3 cellular contexts compared by ENCODE assay signal in the genomic region with DNA sequence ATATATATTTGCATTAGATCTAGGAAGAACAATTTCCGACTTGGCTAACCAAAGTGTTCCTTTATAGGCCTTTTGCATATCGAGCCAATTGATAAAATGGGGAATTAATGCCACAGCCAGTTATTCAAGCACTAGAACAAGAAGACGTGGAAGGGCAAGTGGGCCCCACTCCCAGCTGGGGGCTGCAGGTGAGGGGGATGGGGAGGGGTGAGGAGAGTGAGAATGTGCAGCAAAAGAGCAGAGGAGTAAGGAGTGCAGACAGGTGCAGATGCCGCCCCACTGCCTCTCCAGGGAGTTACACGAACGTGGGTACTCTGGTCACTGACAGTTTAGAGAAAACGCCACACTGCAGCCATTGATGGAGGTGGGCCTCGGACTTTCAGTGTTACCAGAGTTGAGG.
A peak's percentile ranks its signal among the peaks of the same experiment; 100 is the strongest.
TF ChIP-seq lines count a peak whose summit lies in the region.

No MANE protein-coding gene starts in this region.

TF ChIP-seq in HepG2, 621 proteins besides CTCF, POLR2A, EP300 and RAD21 (continues in another document):
- TF ChIP-seq TCF7L2 (IDR thresholded peaks at IDR 0.05; ENCODE audit: low read depth, low read length), result no peak
- no peak for TF ChIP-seq SKI (IDR thresholded peaks at IDR 0.05; ENCODE audit: partially characterized antibody)
- no peak for TF ChIP-seq NFIC (IDR thresholded peaks at IDR 0.05; ENCODE audit: low read length)
- TF ChIP-seq RBM22 (optimal IDR thresholded peaks at IDR 0.05; ENCODE audit: low read length), result peak; percentile 68
- TF ChIP-seq ZNF274 (CRISPR knock-in tag; IDR thresholded peaks at IDR 0.05), result no peak
- no peak for TF ChIP-seq BORCS8-MEF2B (CRISPR knock-in tag; IDR thresholded peaks at IDR 0.05)
- TF ChIP-seq, protein P1, sequence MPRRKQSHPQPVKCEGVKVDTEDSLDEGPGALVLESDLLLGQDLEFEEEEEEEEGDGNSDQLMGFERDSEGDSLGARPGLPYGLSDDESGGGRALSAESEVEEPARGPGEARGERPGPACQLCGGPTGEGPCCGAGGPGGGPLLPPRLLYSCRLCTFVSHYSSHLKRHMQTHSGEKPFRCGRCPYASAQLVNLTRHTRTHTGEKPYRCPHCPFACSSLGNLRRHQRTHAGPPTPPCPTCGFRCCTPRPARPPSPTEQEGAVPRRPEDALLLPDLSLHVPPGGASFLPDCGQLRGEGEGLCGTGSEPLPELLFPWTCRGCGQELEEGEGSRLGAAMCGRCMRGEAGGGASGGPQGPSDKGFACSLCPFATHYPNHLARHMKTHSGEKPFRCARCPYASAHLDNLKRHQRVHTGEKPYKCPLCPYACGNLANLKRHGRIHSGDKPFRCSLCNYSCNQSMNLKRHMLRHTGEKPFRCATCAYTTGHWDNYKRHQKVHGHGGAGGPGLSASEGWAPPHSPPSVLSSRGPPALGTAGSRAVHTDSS (CRISPR knock-in tag; conservative IDR thresholded peaks at IDR 0.05), result no peak
- TF ChIP-seq ZNF572 (CRISPR knock-in tag; IDR thresholded peaks at IDR 0.05), result no peak
- no peak for TF ChIP-seq TEAD2 (CRISPR knock-in tag; IDR thresholded peaks at IDR 0.05)
- peak; percentile 15; the same call in 1 of the 2 replicates for TF ChIP-seq POLR2AphosphoS5 (IDR thresholded peaks at IDR 0.05; ENCODE audit: low read depth, low read length)
- TF ChIP-seq, protein P2, sequence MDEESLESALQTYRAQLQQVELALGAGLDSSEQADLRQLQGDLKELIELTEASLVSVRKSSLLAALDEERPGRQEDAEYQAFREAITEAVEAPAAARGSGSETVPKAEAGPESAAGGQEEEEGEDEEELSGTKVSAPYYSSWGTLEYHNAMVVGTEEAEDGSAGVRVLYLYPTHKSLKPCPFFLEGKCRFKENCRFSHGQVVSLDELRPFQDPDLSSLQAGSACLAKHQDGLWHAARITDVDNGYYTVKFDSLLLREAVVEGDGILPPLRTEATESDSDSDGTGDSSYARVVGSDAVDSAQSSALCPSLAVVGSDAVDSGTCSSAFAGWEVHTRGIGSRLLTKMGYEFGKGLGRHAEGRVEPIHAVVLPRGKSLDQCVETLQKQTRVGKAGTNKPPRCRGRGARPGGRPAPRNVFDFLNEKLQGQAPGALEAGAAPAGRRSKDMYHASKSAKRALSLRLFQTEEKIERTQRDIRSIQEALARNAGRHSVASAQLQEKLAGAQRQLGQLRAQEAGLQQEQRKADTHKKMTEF (CRISPR knock-in tag; IDR thresholded peaks at IDR 0.05), result no peak
- TF ChIP-seq, protein P3, sequence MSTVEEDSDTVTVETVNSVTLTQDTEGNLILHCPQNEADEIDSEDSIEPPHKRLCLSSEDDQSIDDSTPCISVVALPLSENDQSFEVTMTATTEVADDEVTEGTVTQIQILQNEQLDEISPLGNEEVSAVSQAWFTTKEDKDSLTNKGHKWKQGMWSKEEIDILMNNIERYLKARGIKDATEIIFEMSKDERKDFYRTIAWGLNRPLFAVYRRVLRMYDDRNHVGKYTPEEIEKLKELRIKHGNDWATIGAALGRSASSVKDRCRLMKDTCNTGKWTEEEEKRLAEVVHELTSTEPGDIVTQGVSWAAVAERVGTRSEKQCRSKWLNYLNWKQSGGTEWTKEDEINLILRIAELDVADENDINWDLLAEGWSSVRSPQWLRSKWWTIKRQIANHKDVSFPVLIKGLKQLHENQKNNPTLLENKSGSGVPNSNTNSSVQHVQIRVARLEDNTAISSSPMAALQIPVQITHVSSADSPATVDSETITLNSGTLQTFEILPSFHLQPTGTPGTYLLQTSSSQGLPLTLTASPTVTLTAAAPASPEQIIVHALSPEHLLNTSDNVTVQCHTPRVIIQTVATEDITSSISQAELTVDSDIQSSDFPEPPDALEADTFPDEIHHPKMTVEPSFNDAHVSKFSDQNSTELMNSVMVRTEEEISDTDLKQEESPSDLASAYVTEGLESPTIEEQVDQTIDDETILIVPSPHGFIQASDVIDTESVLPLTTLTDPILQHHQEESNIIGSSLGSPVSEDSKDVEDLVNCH (CRISPR knock-in tag; IDR thresholded peaks at IDR 0.05), result no peak

TF ChIP-seq in K562, 482 proteins besides CTCF, POLR2A, EP300 and RAD21:
- peak; percentile 32 for TF ChIP-seq SUPT5H (IDR thresholded peaks at IDR 0.05)
- peak; percentile 16 for TF ChIP-seq RBM22 (IDR thresholded peaks at IDR 0.05; ENCODE audit: low read depth, low read length, poor library complexity, severe bottlenecking)
- 0 out of 2 replicates have a peak, but pooled peaks have one; percentile 27 for TF ChIP-seq POLR2G (IDR thresholded peaks at IDR 0.05; ENCODE audit: low read depth, low read length)
- no peak for TF ChIP-seq TCF7L2 (IDR thresholded peaks at IDR 0.05; ENCODE audit: low read depth, low read length)
TF ChIP-seq in K562: peak in this region for 3.

TF ChIP-seq in HEK293T, 16 proteins besides CTCF, POLR2A, EP300 and RAD21:
- TF ChIP-seq FOXA1 (IDR thresholded peaks at IDR 0.05) (no peak), FOXM1 (IDR thresholded peaks at IDR 0.05; ENCODE audit: borderline replicate concordance) (no peak), LEF1 (IDR thresholded peaks at IDR 0.05; ENCODE audit: borderline replicate concordance) (no peak), SUZ12 (IDR thresholded peaks at IDR 0.05) (no peak)
- TF ChIP-seq, protein P4, sequence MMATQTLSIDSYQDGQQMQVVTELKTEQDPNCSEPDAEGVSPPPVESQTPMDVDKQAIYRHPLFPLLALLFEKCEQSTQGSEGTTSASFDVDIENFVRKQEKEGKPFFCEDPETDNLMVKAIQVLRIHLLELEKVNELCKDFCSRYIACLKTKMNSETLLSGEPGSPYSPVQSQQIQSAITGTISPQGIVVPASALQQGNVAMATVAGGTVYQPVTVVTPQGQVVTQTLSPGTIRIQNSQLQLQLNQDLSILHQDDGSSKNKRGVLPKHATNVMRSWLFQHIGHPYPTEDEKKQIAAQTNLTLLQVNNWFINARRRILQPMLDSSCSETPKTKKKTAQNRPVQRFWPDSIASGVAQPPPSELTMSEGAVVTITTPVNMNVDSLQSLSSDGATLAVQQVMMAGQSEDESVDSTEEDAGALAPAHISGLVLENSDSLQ (IDR thresholded peaks at IDR 0.05), result no peak
TF ChIP-seq in HEK293T: peak in this region for 0.
